ENCODE assay signal across 27 cellular contexts in genomic region chr12:106625976-106626375, GRCh38. TPM values are rescaled to one million over a fixed set of nuclear protein-coding genes. Genes with fewer than 3 reads are reported as not detected.
DNase-seq lines count a peak whose midpoint lies in the region; FAIRE-seq and TF ChIP-seq lines count a peak whose summit lies in the region.
"Had no signal": no experiment of that assay in that cellular context is flagged by ENCODE, and none has a peak within 500 bp of the region (broad histone marks: within the 10 kb centered on the region; RNA-seq: fewer than 3 reads in every experiment).

No MANE protein-coding gene starts in this region.

- H3K79me1 ChIP-seq in H1 (ENCODE audit: low read depth, low read length): no peaks in the 10 kb centered on the region
- no peaks in the 10 kb centered on the region for H3K79me1 ChIP-seq in mesendoderm (ENCODE audit: low read length)

- no peak overlapping the region for H2AK5ac ChIP-seq in H1 (ENCODE audit: low read depth, low read length)
- H2AK5ac ChIP-seq in mesendoderm (ENCODE audit: low read length): no peak overlapping the region

- H2BK15ac ChIP-seq in H1 (ENCODE audit: low read length) (no peak overlapping the region), mesendoderm (replicated peaks; ENCODE audit: low read depth) (no peak overlapping the region)

- H3K4me1 ChIP-seq in H1 (replicated peaks in 1 of 4; ENCODE audit: control insufficient read depth in 3 of 4, insufficient read depth in 4 of 4, low read length in 3 of 4) (no peaks in the 10 kb centered on the region), mesendoderm (ENCODE audit: control insufficient read depth, low read depth, low read length) (no peaks in the 10 kb centered on the region), GM23248 (ENCODE audit: insufficient read depth) (no peaks in the 10 kb centered on the region)
- H3K4me1 ChIP-seq: BE2C had no signal

- TF ChIP-seq CTCF in Calu3 (IDR thresholded peaks at IDR 0.05; ENCODE audit: unreplicated experiment) (no peak), H1 (IDR thresholded peaks at IDR 0.05; ENCODE audit: control extremely low read depth in 1 of 3, insufficient read depth in 1 of 3, low read depth in 1 of 3, low read length in 3 of 3) (no peak)

- peaks cover 0 to 10% of the 10 kb centered on the region in 2 experiments; a peak in 1 of 4 replicates for H3K9me3 ChIP-seq in H1 (ENCODE audit: insufficient read depth in 2 of 2, low read depth in 1 of 2, low read length in 1 of 2)
- H3K9me3 ChIP-seq in GM23248 (ENCODE audit: low read depth): no peaks in the 10 kb centered on the region
- H3K9me3 ChIP-seq: A549, BE2C had no signal

- H3K56ac ChIP-seq in H1 (replicated peaks; ENCODE audit: insufficient read length, low read depth, low read length) (no peak overlapping the region), mesendoderm (ENCODE audit: low read length) (no peak overlapping the region)

- H3K4me1 Mint-ChIP-seq in Calu3 (ENCODE audit: low read depth, unreplicated experiment): peaks cover 59% of the 10 kb centered on the region
- H3K4me1 Mint-ChIP-seq: CD14-positive monocyte; CD8-positive, alpha-beta memory T cell had no signal

- intact Hi-C loops in Calu3 (cut with micrococcal nuclease; ENCODE audit: unreplicated experiment): loop anchor here (5.0 kb wide), 1 partner anchor 39 kb away; no protein-coding TSS in a partner anchor

- H2BK120ac ChIP-seq in H1 (replicated peaks; ENCODE audit: low read depth, low read length) (no peak overlapping the region), mesendoderm (ENCODE audit: low read depth, low read length) (no peak overlapping the region)

- H3K9me3 Mint-ChIP-seq in Calu3 (ENCODE audit: low read depth, unreplicated experiment): no peaks in the 10 kb centered on the region

- H4K20me1 ChIP-seq in H1 (replicated peaks in 1 of 2; ENCODE audit: control insufficient read depth in 1 of 2, insufficient read depth in 2 of 2, low read length in 2 of 2) (no peaks in the 10 kb centered on the region), GM23248 (ENCODE audit: insufficient read depth) (no peaks in the 10 kb centered on the region)
- H4K20me1 ChIP-seq: BLaER1 treated with 17β-estradiol and CSF1 and Interleukin-3, amounts not matched to agents 10 nM and 100 nM had no signal

- no peaks in the 10 kb centered on the region for H3K23me2 ChIP-seq in H1 (ENCODE audit: low read depth, low read length)

- H2BK5ac ChIP-seq in H1 (ENCODE audit: low read depth, low read length) (no peak overlapping the region), mesendoderm (ENCODE audit: low read length) (no peak overlapping the region)

- no peaks in the 10 kb centered on the region; a peak in 1 of 4 replicates for H3K79me2 ChIP-seq in H1 (ENCODE audit: control insufficient read depth in 1 of 2, insufficient read depth in 2 of 2, low read length in 2 of 2)
- no peaks in the 10 kb centered on the region for H3K79me2 ChIP-seq in mesendoderm (ENCODE audit: control insufficient read depth, insufficient read depth, low read length)
- no peaks in the 10 kb centered on the region for H3K79me2 ChIP-seq in GM23248 (ENCODE audit: insufficient read depth)

- H3K9ac ChIP-seq in H1 (replicated peaks in 1 of 4; ENCODE audit: extremely low read depth in 1 of 4, low read depth in 3 of 4, low read length in 3 of 4): no peak overlapping the region
- no peak overlapping the region for H3K9ac ChIP-seq in mesendoderm (ENCODE audit: low read length)
- no peak overlapping the region for H3K9ac ChIP-seq in GM23248
- H3K9ac ChIP-seq: BLaER1 treated with 17β-estradiol and CSF1 and Interleukin-3, amounts not matched to agents 10 nM and 100 nM had no signal

- POLR2A ChIA-PET in H1 (lab: Charles Lee; ENCODE audit: partially characterized antibody): no interaction called here

- H3K27me3 Mint-ChIP-seq in Calu3 (ENCODE audit: unreplicated experiment): no peaks in the 10 kb centered on the region

- H2AFZ ChIP-seq in H1 (ENCODE audit: low read length): no peak overlapping the region
- H2AFZ ChIP-seq in GM23248: no peak overlapping the region

- no peaks in the 10 kb centered on the region for H3K36me3 Mint-ChIP-seq in Calu3 (ENCODE audit: insufficient read depth, unreplicated experiment)
- H3K36me3 Mint-ChIP-seq: CD14-positive monocyte had no signal

- no peak overlapping the region for H4K91ac ChIP-seq in H1 (replicated peaks; ENCODE audit: insufficient read length, low read length)

- BruUV-seq in Calu3 (replicated peaks; lab: Mats Ljungman, UMichigan): no TSS peak

- DNase-seq in Calu3 (peak; percentile 43), H1 (ENCODE audit: low read depth in 1 of 2, low spot score in 2 of 2) (no peak), mesendoderm (peak; percentile 38), renal cortical epithelial cell (ENCODE audit: low read depth) (peak; percentile 31), GM23248 (no peak), 8988T (no peak), frontal cortex (ENCODE audit: low spot score in 2 of 2) (no peak), superior temporal gyrus (ENCODE audit: extremely low spot score) (no peak)
- DNase-seq: ACHN; AML-193; BE2C; CD4-positive, alpha-beta T cell; CD8-positive, alpha-beta memory T cell; DMS53; DMS79 treated with DMSO at 0.1 percent for 48 hours; GF-D8; GOT3; H7; HCEC 1CT had no signal

- H3K14ac ChIP-seq in H1 (ENCODE audit: insufficient read length): no peak overlapping the region

- CTCF ChIA-PET in Calu3 (lab: Charles Lee) (interaction anchor here (0.5 to 0.9 kb wide), 2 partner anchors 19 to 180 kb away, joined by 3 to 7 read pairs; no protein-coding TSS in a partner anchor), H1 (lab: Charles Lee; ENCODE audit: partially characterized antibody) (interaction anchor here (1.0 kb wide), 1 partner anchor 166 kb away, joined by 3 read pairs; no protein-coding TSS in a partner anchor)

- TF ChIP-seq RAD21 in H1 (IDR thresholded peaks at IDR 0.05 in 1 of 2, conservative IDR thresholded peaks at IDR 0.05 in 1 of 2; ENCODE audit: low read depth in 2 of 2, low read length in 2 of 2): no peak

- H2BK20ac ChIP-seq in H1 (ENCODE audit: low read length): 0 out of 2 replicates have a peak overlapping the region, but pooled peaks have one; percentile 61

- H3K4me2 ChIP-seq in H1 (ENCODE audit: insufficient read depth in 1 of 2, low read depth in 2 of 2, low read length in 2 of 2) (no peak overlapping the region), mesendoderm (ENCODE audit: low read length) (no peak overlapping the region), GM23248 (ENCODE audit: unreplicated experiment) (no peak overlapping the region)
- H3K4me2 ChIP-seq: A549; BLaER1 treated with 17β-estradiol and CSF1 and Interleukin-3, amounts not matched to agents 10 nM and 100 nM had no signal

- no peak overlapping the region for H2BK12ac ChIP-seq in H1 (ENCODE audit: low read depth, low read length)

- H3K9me2 ChIP-seq in GM23248 (ENCODE audit: insufficient read depth): no peaks in the 10 kb centered on the region

- FAIRE-seq in H1 (lab: Jason Lieb, UNC) (no peak), frontal cortex (lab: Jason Lieb, UNC) (no peak)
- FAIRE-seq: A549, GM12891, GM18507 had no signal

- H3K4ac ChIP-seq in H1 (replicated peaks; ENCODE audit: insufficient read length, low read depth, low read length) (no peak overlapping the region), mesendoderm (ENCODE audit: low read depth, low read length) (no peak overlapping the region)

- TF ChIP-seq EP300 in H1 (IDR thresholded peaks at IDR 0.05; ENCODE audit: borderline replicate concordance in 1 of 2, low read depth in 2 of 2, low read length in 2 of 2): no peak

- H3K4me3 Mint-ChIP-seq in Calu3 (ENCODE audit: low read depth, unreplicated experiment): no peak overlapping the region
- H3K4me3 Mint-ChIP-seq: CD14-positive monocyte; CD4-positive, alpha-beta T cell; CD8-positive, alpha-beta memory T cell had no signal

- H3K27ac Mint-ChIP-seq in Calu3 (ENCODE audit: unreplicated experiment): peak overlapping the region; percentile 53
- H3K27ac Mint-ChIP-seq: CD14-positive monocyte; CD4-positive, alpha-beta T cell; CD8-positive, alpha-beta memory T cell had no signal

- H3K18ac ChIP-seq in H1 (ENCODE audit: extremely low read depth, low read length) (no peak overlapping the region), mesendoderm (ENCODE audit: low read length) (no peak overlapping the region)

- no peaks in the 10 kb centered on the region for H3F3A ChIP-seq in GM23248 (ENCODE audit: insufficient read depth)

- H3K27me3 ChIP-seq in H1 (replicated peaks in 1 of 4; ENCODE audit: control insufficient read depth in 3 of 4, extremely low read depth in 1 of 4, insufficient read depth in 3 of 4, low read length in 3 of 4): no peaks in the 10 kb centered on the region
- no peaks in the 10 kb centered on the region for H3K27me3 ChIP-seq in mesendoderm (ENCODE audit: insufficient read depth, low read length, poor library complexity)
- peaks cover 3% of the 10 kb centered on the region; the same call in 1 of the 2 replicates for H3K27me3 ChIP-seq in GM23248 (replicated peaks; ENCODE audit: insufficient read depth)
- H3K27me3 ChIP-seq: BLaER1 treated with 17β-estradiol and CSF1 and Interleukin-3, amounts not matched to agents 10 nM and 100 nM had no signal

- H4K5ac ChIP-seq in H1 (ENCODE audit: insufficient read length, low read depth, low read length) (no peak overlapping the region), mesendoderm (ENCODE audit: low read length) (no peak overlapping the region)

- H3K36me3 ChIP-seq in H1 (ENCODE audit: control insufficient read depth in 2 of 4, insufficient read depth in 4 of 4, low read length in 3 of 4) (no peaks in the 10 kb centered on the region), mesendoderm (ENCODE audit: control insufficient read depth, insufficient read depth, low read length) (no peaks in the 10 kb centered on the region), GM23248 (ENCODE audit: low read depth) (no peaks in the 10 kb centered on the region)
- H3K36me3 ChIP-seq: BE2C; BLaER1 treated with 17β-estradiol and CSF1 and Interleukin-3, amounts not matched to agents 10 nM and 100 nM had no signal

- H4K8ac ChIP-seq in H1 (ENCODE audit: extremely low read depth, insufficient read depth, low read length): no peak overlapping the region
- H4K8ac ChIP-seq in mesendoderm (ENCODE audit: low read depth, low read length): no peak overlapping the region

- in situ Hi-C loops in GM23248 (cut with MboI): no loop called here

- H3K27ac ChIP-seq in H1 (ENCODE audit: low read depth, low read length): no peak overlapping the region
- H3K27ac ChIP-seq in mesendoderm (ENCODE audit: low read depth, low read length): no peak overlapping the region
- no peak overlapping the region for H3K27ac ChIP-seq in GM23248
- H3K27ac ChIP-seq: 22Rv1; A549; BLaER1 treated with 17β-estradiol and CSF1 and Interleukin-3, amounts not matched to agents 10 nM and 100 nM had no signal

- H3K4me3 ChIP-seq in H1 (ENCODE audit: extremely low read depth in 1 of 4, insufficient read depth in 2 of 4, low read depth in 3 of 4, low read length in 4 of 4): no peak overlapping the region
- no peak overlapping the region for H3K4me3 ChIP-seq in mesendoderm (ENCODE audit: low read length)
- no peak overlapping the region for H3K4me3 ChIP-seq in GM23248
- H3K4me3 ChIP-seq: A549; BLaER1 treated with 17β-estradiol and CSF1 and Interleukin-3, amounts not matched to agents 10 nM and 100 nM had no signal

- H3K23ac ChIP-seq in H1 (ENCODE audit: insufficient read length) (no peak overlapping the region), mesendoderm (ENCODE audit: low read length) (no peak overlapping the region)

- TF ChIP-seq POLR2A in H1 (IDR thresholded peaks at IDR 0.05; ENCODE audit: control extremely low read depth in 1 of 2, low read depth in 2 of 2, low read length in 2 of 2): no peak

RNA-seq across cellular contexts. Expression of gene RFX4, which starts 43.2 kb away (rescaled TPM):
- total RNA-seq in Calu3 (2022): 0.27 TPM in 1 of 2 replicates, not detected in the other
- not detected in 2 replicates for total RNA-seq in H1 (2021; fragmentation: NEBNext Ultra II Directional; extraction: Animal tissue kit (Norgen Biotek cat#: 25700))
- polyA plus RNA-seq in H1 (2011; rRNA removed): 0.05 and 0.06 TPM in 2 replicates
- 0.08 TPM for polyA plus RNA-seq in H1 (2011; cell fraction: cytosol; rRNA removed)
- polyA plus RNA-seq in H1 (2011; cell fraction: nucleus; rRNA removed): 0.09 TPM
- polyA plus RNA-seq in H1 (2012, experiment 1 of 2): 0.10 to 0.17 TPM (median 0.12 TPM) in 4 replicates
- not detected for polyA plus RNA-seq in H1 (2012, experiment 2 of 2)
- 0.08 TPM for polyA plus RNA-seq in H1 (2013, experiment 1 of 2)
- 0.04 TPM for polyA plus RNA-seq in H1 (2013, experiment 2 of 2)
- polyA minus RNA-seq in H1 (2011; rRNA and poly(A)+ RNA removed): 0.19 TPM in 1 of 2 replicates, not detected in the other
- polyA minus RNA-seq in H1 (2011; cell fraction: cytosol; rRNA and poly(A)+ RNA removed): not detected
- 0.50 TPM for polyA minus RNA-seq in H1 (2011; cell fraction: nucleus; rRNA and poly(A)+ RNA removed)
- polyA plus RNA-seq in mesendoderm (2013, experiment 1 of 2): 0.07 TPM
- polyA plus RNA-seq in mesendoderm (2013, experiment 2 of 2): 0.06 TPM
- total RNA-seq in renal cortical epithelial cell: not detected in 2 replicates
- total RNA-seq in GM23248 (2014; rRNA removed; shearing (Covaris generic)): not detected in 2 replicates
- polyA plus RNA-seq in GM23248 (2016; fragmentation: Nextera tagmentation; extraction: Ambion mirVana): not detected in 2 replicates
- 2.9 TPM for total RNA-seq in frontal cortex
- total RNA-seq: CD4-positive, alpha-beta T cell; CD8-positive, alpha-beta memory T cell; Daoy; G401 had no signal
- polyA plus RNA-seq: A549; CD14-positive monocyte; CD8-positive, alpha-beta memory T cell had no signal

Comparison
In these comparisons a context has a peak if more than half of its experiments do, and no peak if none do; other contexts are left out.
1. DNase-seq: peak in Calu3 (single experiment), mesendoderm (single experiment) and renal cortical epithelial cell (single experiment); none in H1 (0 of 2), GM23248 (single experiment), 8988T (single experiment), frontal cortex (0 of 2) and superior temporal gyrus (single experiment).